ENCODE assay signal across 9 cellular contexts in the genomic region with DNA sequence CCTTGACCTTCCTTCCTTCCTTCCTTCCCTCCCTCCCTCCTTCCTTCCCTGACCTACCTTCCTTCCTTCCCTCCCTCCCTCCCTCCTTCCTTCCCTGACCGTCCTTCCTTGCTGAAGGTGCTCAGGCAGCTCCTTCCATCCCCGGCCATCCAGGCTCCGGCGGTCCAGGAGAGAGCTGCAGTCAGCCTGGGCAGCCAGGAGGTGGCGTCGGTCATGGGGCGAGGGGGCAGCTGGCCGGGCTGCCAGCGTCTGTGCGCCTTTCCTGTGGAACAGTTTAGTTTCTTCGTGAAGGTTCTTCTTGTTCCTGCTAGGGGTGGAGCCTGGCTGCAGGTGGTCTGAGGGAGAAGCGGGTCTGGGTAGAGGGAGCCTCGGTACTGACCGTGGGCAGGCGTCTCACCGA. TPM values are rescaled to one million over a fixed set of nuclear protein-coding genes. Genes with fewer than 3 reads are reported as not detected.
DNase-seq lines count a peak whose midpoint lies in the region; TF ChIP-seq lines count a peak whose summit lies in the region.
"Had no signal": no experiment of that assay in that cellular context is flagged by ENCODE, and none has a peak within 500 bp of the region (broad histone marks: within the 10 kb centered on the region; RNA-seq: fewer than 3 reads in every experiment).

No MANE protein-coding gene starts in this region.

- H3K36me3 Mint-ChIP-seq in chondrocyte (ENCODE audit: low read depth) (no peaks in the 10 kb centered on the region), osteocyte (ENCODE audit: unreplicated experiment) (no peaks in the 10 kb centered on the region)
- H3K36me3 Mint-ChIP-seq: CD4-positive, CD25-positive, alpha-beta regulatory T cell had no signal

- TF ChIP-seq CTCF in chondrocyte (IDR thresholded peaks at IDR 0.05) (peak; percentile 76), osteocyte (IDR thresholded peaks at IDR 0.05) (peak; percentile 44)

- H3K27me3 Mint-ChIP-seq in chondrocyte (ENCODE audit: low read depth): peaks cover 28% of the 10 kb centered on the region
- H3K27me3 Mint-ChIP-seq in osteocyte (ENCODE audit: unreplicated experiment): peaks cover 7% of the 10 kb centered on the region
- H3K27me3 Mint-ChIP-seq: CD4-positive, CD25-positive, alpha-beta regulatory T cell had no signal

- DNase-seq in NCI-H2227 (lab: John Stamatoyannopoulos, UW; ENCODE audit: unreplicated experiment): peak; percentile 26
- DNase-seq in NCI-H2227 treated with DMSO at 0.1 percent for 48 hours (lab: John Stamatoyannopoulos, UW): no peak
- DNase-seq in M059J (ENCODE audit: low read depth): peak; percentile 10
- DNase-seq in chondrocyte (ENCODE audit: low spot score): peak; percentile 86
- peak; percentile 83 for DNase-seq in osteocyte (ENCODE audit: extremely low spot score, unreplicated experiment)
- no peak for DNase-seq in A172 (ENCODE audit: low spot score)
- no peak for DNase-seq in hippocampal formation (lab: John Stamatoyannopoulos, UW)
- DNase-seq in amniotic stem cell (lab: John Stamatoyannopoulos, UW): no peak
- DNase-seq: CD4-positive, CD25-positive, alpha-beta regulatory T cell had no signal

- H3K27ac Mint-ChIP-seq in chondrocyte (ENCODE audit: unreplicated experiment): no peak overlapping the region
- no peak overlapping the region for H3K27ac Mint-ChIP-seq in osteocyte (ENCODE audit: unreplicated experiment)
- H3K27ac Mint-ChIP-seq: CD4-positive, CD25-positive, alpha-beta regulatory T cell had no signal

- H3K4me3 Mint-ChIP-seq in chondrocyte (ENCODE audit: unreplicated experiment) (no peak overlapping the region), osteocyte (ENCODE audit: unreplicated experiment) (no peak overlapping the region)
- H3K4me3 Mint-ChIP-seq: CD4-positive, CD25-positive, alpha-beta regulatory T cell had no signal

- H3K4me1 Mint-ChIP-seq in chondrocyte (ENCODE audit: low read depth) (no peaks in the 10 kb centered on the region), osteocyte (ENCODE audit: unreplicated experiment) (no peaks in the 10 kb centered on the region)
- H3K4me1 Mint-ChIP-seq: CD4-positive, CD25-positive, alpha-beta regulatory T cell had no signal

- H3K9me3 Mint-ChIP-seq in chondrocyte (ENCODE audit: low read depth) (no peaks in the 10 kb centered on the region), osteocyte (ENCODE audit: unreplicated experiment) (no peaks in the 10 kb centered on the region)

RNA-seq across cellular contexts. Expression of gene GPR35, which starts 15.7 kb away (rescaled TPM):
- 0.17 TPM in 1 of 2 replicates, not detected in the other for total RNA-seq in M059J (2014; rRNA removed; shearing (Covaris generic))
- total RNA-seq in chondrocyte (1.9 to 2.9 TPM (median 2.8 TPM) in 3 replicates), osteocyte (2.5 and 3.6 TPM in 2 replicates)
- total RNA-seq in A172 (2014; rRNA removed; shearing (Covaris generic)): 0.17 and 2.7 TPM in 2 replicates

RNA-seq across cellular contexts. Expression of gene AQP12B, which starts 41.7 kb away (rescaled TPM):
- total RNA-seq in M059J (2014; rRNA removed; shearing (Covaris generic)): not detected in 2 replicates
- total RNA-seq in chondrocyte (not detected in 3 replicates), osteocyte (not detected in 2 replicates)
- total RNA-seq in A172 (2014; rRNA removed; shearing (Covaris generic)): not detected in 2 replicates
- total RNA-seq: CD4-positive, CD25-positive, alpha-beta regulatory T cell had no signal

RNA-seq across cellular contexts. Expression of gene AQP12A, which starts 50.7 kb away (rescaled TPM):
- total RNA-seq in M059J (2014; rRNA removed; shearing (Covaris generic)): not detected in 2 replicates
- not detected in 3 replicates for total RNA-seq in chondrocyte
- not detected in 2 replicates for total RNA-seq in osteocyte
- total RNA-seq in A172 (2014; rRNA removed; shearing (Covaris generic)): not detected in 2 replicates
- total RNA-seq: CD4-positive, CD25-positive, alpha-beta regulatory T cell had no signal

RNA-seq across cellular contexts. Expression of gene CAPN10, which starts 54.4 kb away (rescaled TPM):
- 3.4 and 11.1 TPM in 2 replicates for total RNA-seq in M059J (2014; rRNA removed; shearing (Covaris generic))
- total RNA-seq in chondrocyte (22.0 to 29.4 TPM (median 22.7 TPM) in 3 replicates), osteocyte (37.7 and 40.3 TPM in 2 replicates)
- 15.4 and 22.2 TPM in 2 replicates for total RNA-seq in A172 (2014; rRNA removed; shearing (Covaris generic))

Comparison
In these comparisons a context has a peak if more than half of its experiments do, and no peak if none do; other contexts are left out.
1. DNase-seq: peak in NCI-H2227 (single experiment), M059J (single experiment), chondrocyte (single experiment) and osteocyte (single experiment); none in NCI-H2227 treated with DMSO at 0.1 percent for 48 hours (single experiment), A172 (single experiment), hippocampal formation (0 of 2) and amniotic stem cell (single experiment).